8 cellular contexts compared by ENCODE assay signal in the genomic region with DNA sequence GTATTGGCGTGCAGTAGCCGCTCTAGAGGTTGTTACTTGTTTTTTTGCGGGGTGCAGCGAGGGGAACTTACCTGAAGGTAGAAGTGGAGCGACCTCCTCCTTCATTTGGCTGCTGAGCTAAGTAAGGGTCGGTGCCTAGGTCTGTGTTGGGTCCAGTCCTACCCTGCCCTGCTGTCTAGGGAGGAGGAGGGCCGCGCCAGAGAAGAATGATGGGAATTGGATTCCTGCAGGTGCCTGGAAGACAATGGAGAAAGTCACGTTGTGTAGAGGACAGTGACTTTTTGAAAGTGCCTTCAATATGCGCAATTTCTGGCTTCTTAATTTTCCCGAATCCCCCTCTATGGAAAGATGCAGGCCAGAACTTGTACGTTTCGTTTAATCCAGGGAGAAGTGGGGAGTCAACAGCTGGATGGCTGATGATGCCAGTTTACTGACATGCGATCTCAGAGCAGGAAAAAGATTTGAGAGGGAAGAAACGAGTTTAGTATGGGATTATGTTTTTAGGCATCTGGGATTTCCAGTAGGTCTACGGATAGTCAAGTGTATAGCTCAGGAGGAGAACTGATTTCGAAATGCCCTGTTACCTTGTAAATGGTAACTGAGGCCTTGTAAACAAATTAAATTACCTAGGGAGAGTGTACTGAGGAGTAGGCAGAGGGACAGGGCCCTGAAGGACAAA.
DNase-seq lines count a peak whose midpoint lies in the region; ATAC-seq and TF ChIP-seq lines count a peak whose summit lies in the region.

No MANE protein-coding gene starts in this region.

- no peak for TF ChIP-seq CTCF in OCI-LY1 (IDR thresholded peaks at IDR 0.05; ENCODE audit: low read length)

- H3K27ac ChIP-seq in OCI-LY1 (ENCODE audit: low read depth, low read length, poor library complexity, severe bottlenecking) (no peak overlapping the region), duodenal mucosa (ENCODE audit: low read depth, low read length) (peak overlapping the region; percentile 34)

- H2AFZ ChIP-seq in OCI-LY1 (ENCODE audit: low read length) = peak overlapping the region; percentile 73

- H3K27me3 ChIP-seq in OCI-LY1 (ENCODE audit: insufficient read depth, low read length) (no peaks in the 10 kb centered on the region), duodenal mucosa (ENCODE audit: control insufficient read depth in 1 of 2, insufficient read depth in 2 of 2, low read length in 2 of 2) (no peaks in the 10 kb centered on the region), mucosa of stomach (ENCODE audit: control insufficient read depth, insufficient read depth, low read length) (no peaks in the 10 kb centered on the region)

- H4K20me1 ChIP-seq in OCI-LY1 (ENCODE audit: insufficient read depth, low read length) = no peaks in the 10 kb centered on the region

- H3K36me3 ChIP-seq in OCI-LY1 (ENCODE audit: insufficient read depth, low read length) = no peaks in the 10 kb centered on the region
- no peaks in the 10 kb centered on the region for H3K36me3 ChIP-seq in duodenal mucosa (ENCODE audit: control insufficient read depth in 1 of 2, insufficient read depth in 2 of 2, low read length in 2 of 2)
- H3K36me3 ChIP-seq in mucosa of stomach (ENCODE audit: control insufficient read depth, insufficient read depth, low read length) = no peaks in the 10 kb centered on the region

- H3K9ac ChIP-seq in OCI-LY1 (ENCODE audit: low read length) = peak overlapping the region; percentile 85
- H3K9ac ChIP-seq in duodenal mucosa (ENCODE audit: low read depth in 1 of 2, low read length in 2 of 2) = peak overlapping the region; percentile 90 to 95
- H3K9ac ChIP-seq in mucosa of stomach (ENCODE audit: low read length) = peak overlapping the region; percentile 83

- H3K9me2 ChIP-seq in OCI-LY1 (ENCODE audit: low read depth, low read length) = no peaks in the 10 kb centered on the region

- H3K4me3 ChIP-seq in OCI-LY1 (ENCODE audit: low read depth, low read length, poor library complexity, severe bottlenecking) (peak overlapping the region; percentile 86), duodenal mucosa (ENCODE audit: low read depth in 1 of 2, low read length in 2 of 2) (peak overlapping the region; percentile 96 to 99), mucosa of stomach (ENCODE audit: low read length) (peak overlapping the region; percentile 84)

- DNase-seq in AG08396 (ENCODE audit: low spot score) = peak; percentile 5
- DNase-seq in KG1 (lab: John Stamatoyannopoulos, UW) = no peak
- no peak for DNase-seq in stimulated activated CD4-positive, alpha-beta T cell treated with anti-CD3 and anti-CD28 coated beads, Interleukin-4, amount 100 ng/mL, for 24 hours

- no peaks in the 10 kb centered on the region for H3F3A ChIP-seq in OCI-LY1 (ENCODE audit: insufficient read depth, low read length)

- H3K79me2 ChIP-seq in OCI-LY1 (ENCODE audit: insufficient read depth, low read length) = peaks cover 39% of the 10 kb centered on the region

- ATAC-seq in GM19372 (IDR thresholded peaks at IDR 0.05; ENCODE audit: low read depth, unreplicated experiment) (peak; percentile 7), HG03045 (IDR thresholded peaks at IDR 0.05; ENCODE audit: unreplicated experiment) (no peak)

- H3K4me2 ChIP-seq in OCI-LY1 (ENCODE audit: low read length) = peak overlapping the region; percentile 83

- H3K4me1 ChIP-seq in OCI-LY1 (ENCODE audit: insufficient read depth, low read length, severe bottlenecking) (peaks cover 37% of the 10 kb centered on the region), duodenal mucosa (ENCODE audit: control insufficient read depth in 1 of 2, insufficient read depth in 2 of 2, low read length in 2 of 2) (peaks cover 8 to 17% of the 10 kb centered on the region in 2 donors), mucosa of stomach (ENCODE audit: control insufficient read depth, insufficient read depth, low read length) (no peaks in the 10 kb centered on the region)

- H3K9me3 ChIP-seq in OCI-LY1 (ENCODE audit: low read length) = no peaks in the 10 kb centered on the region
- no peaks in the 10 kb centered on the region for H3K9me3 ChIP-seq in duodenal mucosa (ENCODE audit: control insufficient read depth in 1 of 2, low read length in 2 of 2)
- H3K9me3 ChIP-seq in mucosa of stomach (ENCODE audit: control insufficient read depth, low read length) = no peaks in the 10 kb centered on the region
